ENCODE assay signal across 19 cellular contexts in the genomic region with DNA sequence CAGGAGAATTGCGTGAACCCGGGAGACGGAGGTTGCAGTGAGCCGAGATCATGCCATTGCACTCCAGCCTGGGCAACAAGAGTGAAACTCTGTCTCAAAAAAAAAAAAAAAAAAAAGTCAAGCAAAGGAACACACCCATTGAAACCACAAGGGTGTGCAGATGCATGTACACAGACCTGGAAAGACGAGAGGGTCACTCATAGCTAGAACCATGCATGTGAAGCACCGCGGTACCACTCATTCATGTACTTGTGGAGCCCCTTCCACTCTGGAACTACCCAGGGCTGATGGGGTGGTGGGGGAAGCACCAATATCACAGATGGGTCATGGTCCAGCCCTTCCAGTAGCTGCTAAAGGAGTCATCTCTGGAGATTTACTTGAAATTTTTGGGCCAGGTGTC. TPM values are rescaled to one million over a fixed set of nuclear protein-coding genes. Genes with fewer than 3 reads are reported as not detected.
"Had no signal": no experiment of that assay in that cellular context is flagged by ENCODE, and none has a peak within 500 bp of the region (broad histone marks: within the 10 kb centered on the region; RNA-seq: fewer than 3 reads in every experiment).

No MANE protein-coding gene starts in this region.

- H3K27me3 ChIP-seq: heart left ventricle, pancreas, right atrium auricular region, uterus had no signal

- ATAC-seq: psoas muscle; stimulated activated naive CD8-positive, alpha-beta T cell treated with anti-CD3 and anti-CD28 coated beads, Interleukin-15, amount 100 ng/mL, for 72 hours had no signal

- DNase-seq: activated CD4-positive, alpha-beta T cell treated with anti-CD3 and anti-CD28 coated beads for 1 hour; activated CD4-positive, alpha-beta T cell treated with anti-CD3 and anti-CD28 coated beads, Interleukin-2, amount 50 U/mL, for 4 hours; activated gamma-delta T cell; aorta; pancreas; psoas muscle; stimulated activated naive CD8-positive, alpha-beta T cell treated with anti-CD3 and anti-CD28 coated beads, Interleukin-15, amount 100 ng/mL, for 72 hours; T-helper 9 cell; tibial artery; uterus had no signal

- FAIRE-seq: islet of Langerhans, pancreas had no signal

- H3K4me1 ChIP-seq: pancreas, psoas muscle, tibial artery, uterus had no signal

- H3K36me3 ChIP-seq: heart left ventricle, neutrophil, pancreas, right atrium auricular region, tibial artery, uterus had no signal

- H3K27ac Mint-ChIP-seq: activated naive CD4-positive, alpha-beta T cell treated with anti-CD3 and anti-CD28 coated beads, Interleukin-2, amount 50 U/mL, for 24 hours; memory B cell; natural killer cell treated with Interleukin-12 subunit alpha and Interleukin-12 subunit beta and Interleukin-15 and Interleukin-18, amount 100 ng/mL, for 72 hours; stimulated activated naive CD8-positive, alpha-beta T cell treated with anti-CD3 and anti-CD28 coated beads, Interleukin-15, amount 100 ng/mL, for 72 hours had no signal

- H3K4me3 Mint-ChIP-seq: activated naive CD4-positive, alpha-beta T cell treated with anti-CD3 and anti-CD28 coated beads, Interleukin-2, amount 50 U/mL, for 24 hours; brain; memory B cell; natural killer cell treated with Interleukin-12 subunit alpha and Interleukin-12 subunit beta and Interleukin-15 and Interleukin-18, amount 100 ng/mL, for 72 hours; stimulated activated naive CD8-positive, alpha-beta T cell treated with anti-CD3 and anti-CD28 coated beads, Interleukin-15, amount 100 ng/mL, for 72 hours had no signal

- H3K4me1 Mint-ChIP-seq: activated naive CD4-positive, alpha-beta T cell treated with anti-CD3 and anti-CD28 coated beads, Interleukin-2, amount 50 U/mL, for 24 hours; memory B cell; stimulated activated naive CD8-positive, alpha-beta T cell treated with anti-CD3 and anti-CD28 coated beads, Interleukin-15, amount 100 ng/mL, for 72 hours had no signal

- H3K4me3 ChIP-seq: heart left ventricle, pancreas, psoas muscle, right atrium auricular region, tibial artery, uterus had no signal

- H3K9me3 Mint-ChIP-seq: activated naive CD4-positive, alpha-beta T cell treated with anti-CD3 and anti-CD28 coated beads, Interleukin-2, amount 50 U/mL, for 24 hours; brain; memory B cell; natural killer cell treated with Interleukin-12 subunit alpha and Interleukin-12 subunit beta and Interleukin-15 and Interleukin-18, amount 100 ng/mL, for 72 hours; stimulated activated naive CD8-positive, alpha-beta T cell treated with anti-CD3 and anti-CD28 coated beads, Interleukin-15, amount 100 ng/mL, for 72 hours had no signal

- H3K27ac ChIP-seq: epithelial cell of prostate, neutrophil, pancreas, psoas muscle, tibial artery, uterus had no signal

- H3K36me3 Mint-ChIP-seq: activated naive CD4-positive, alpha-beta T cell treated with anti-CD3 and anti-CD28 coated beads, Interleukin-2, amount 50 U/mL, for 24 hours; brain; memory B cell; natural killer cell treated with Interleukin-12 subunit alpha and Interleukin-12 subunit beta and Interleukin-15 and Interleukin-18, amount 100 ng/mL, for 72 hours had no signal

- H3K9me3 ChIP-seq: heart left ventricle, neutrophil, pancreas, psoas muscle, right atrium auricular region, tibial artery, uterus had no signal

RNA-seq across cellular contexts. Expression of a gene that starts 14.6 kb away (rescaled TPM):
- total RNA-seq: aorta had no signal
- polyA plus RNA-seq: aorta had no signal
